In genomic region chr10:95443636-95444035, GRCh38 we compare ENCODE assay signal across 19 cellular contexts.
A peak's percentile ranks its signal among the peaks of the same experiment; 100 is the strongest.
DNase-seq lines count a peak whose midpoint lies in the region; ATAC-seq, FAIRE-seq and TF ChIP-seq lines count a peak whose summit lies in the region.
"Had no signal": no experiment of that assay in that cellular context is flagged by ENCODE, and none has a peak within 500 bp of the region (broad histone marks: within the 10 kb centered on the region; RNA-seq: fewer than 3 reads in every experiment).

No MANE protein-coding gene starts in this region.

- WGBS in HepG2 (ENCODE audit: low lambda C conversion rate), result 0% methylated on average over 1 of the region's 1 CpG

- H3K36me3 ChIP-seq in HepG2 (replicated peaks in 1 of 2; ENCODE audit: control insufficient read depth in 1 of 2, insufficient read depth in 2 of 2, low read length in 2 of 2) (peaks cover 4 to 8% of the 10 kb centered on the region in 2 experiments; a peak in 4 of 5 replicates), gastrocnemius medialis (no peaks in the 10 kb centered on the region)
- H3K36me3 ChIP-seq: BLaER1 treated with 17β-estradiol and CSF1 and Interleukin-3, amounts not matched to agents 10 nM and 100 nM; HAP-1 had no signal

- TF ChIP-seq CTCF in HepG2 (CRISPR knock-in tag; IDR thresholded peaks at IDR 0.05) (no peak), gastrocnemius medialis (IDR thresholded peaks at IDR 0.05 in 4 of 5, conservative IDR thresholded peaks at IDR 0.05 in 1 of 5) (no peak)

- CTCF ChIA-PET in HepG2 (lab: Yijun Ruan, JAX; ENCODE audit: low intra/inter-chr PET ratio, low total read pairs), result no interaction called here

- no peak for TF ChIP-seq POLR2A in HepG2 (IDR thresholded peaks at IDR 0.05; ENCODE audit: insufficient read depth in 1 of 2, low read depth in 2 of 2, low read length in 2 of 2)
- TF ChIP-seq POLR2A in gastrocnemius medialis (IDR thresholded peaks at IDR 0.05), result no peak

- DNase-seq in left ventricle myocardium superior, result no peak
- DNase-seq in left cardiac atrium, result no peak
- peak; percentile 60 for DNase-seq in HepG2 (ENCODE audit: low spot score)
- DNase-seq in gastrocnemius medialis, result no peak
- DNase-seq in NCI-H1105 (lab: John Stamatoyannopoulos, UW), result no peak
- DNase-seq in NCI-H2107 (lab: John Stamatoyannopoulos, UW), result no peak
- DNase-seq in GM19239 (ENCODE audit: insufficient read length, low spot score), result no peak
- DNase-seq: CD8-positive, alpha-beta memory T cell; DMS79; NCI-H1105 treated with DMSO at 0.1 percent for 48 hours; NCI-H1930; NCI-H2171; NCI-H446; NCI-H69; RPMI8226 had no signal

- H3K27me3 ChIP-seq in HepG2 (ENCODE audit: control insufficient read depth in 1 of 2, insufficient read depth in 2 of 2, low read length in 2 of 2) (no peaks in the 10 kb centered on the region), gastrocnemius medialis (no peaks in the 10 kb centered on the region)
- H3K27me3 ChIP-seq: BLaER1 treated with 17β-estradiol and CSF1 and Interleukin-3, amounts not matched to agents 10 nM and 100 nM had no signal

- H3K79me2 ChIP-seq in HepG2 (ENCODE audit: insufficient read depth, low read length), result peaks cover 28% of the 10 kb centered on the region

- peak overlapping the region; percentile 14; the same call in 1 of the 2 replicates for H3K4me2 ChIP-seq in HepG2 (ENCODE audit: low read depth, low read length)
- H3K4me2 ChIP-seq: A549; BLaER1 treated with 17β-estradiol and CSF1 and Interleukin-3, amounts not matched to agents 10 nM and 100 nM had no signal

- POLR2A ChIA-PET in HepG2 (lab: Yijun Ruan, JAX), result interaction anchor here (0.7 kb wide), 1 partner anchor 34 kb away, joined by 3 read pairs; no protein-coding TSS in a partner anchor

- no peak for TF ChIP-seq RAD21 in HepG2 (CRISPR knock-in tag; IDR thresholded peaks at IDR 0.05)

- intact Hi-C loops in left ventricle myocardium superior (cut with micrococcal nuclease) (no loop called here), left cardiac atrium (cut with DNase I) (no loop called here), HepG2 (cut with micrococcal nuclease; ENCODE audit: unreplicated experiment) (no loop called here), gastrocnemius medialis (cut with DNase I; ENCODE audit: low total_unique reads) (loop anchor here (2.0 kb wide), 1 partner anchor 13 kb away; no protein-coding TSS in a partner anchor)

- ATAC-seq in left ventricle myocardium superior (peak; percentile 29), left cardiac atrium (no peak), HepG2 (peak; percentile 79), gastrocnemius medialis (no peak)
- ATAC-seq: A549 had no signal

- H3K9me3 ChIP-seq in HepG2 (ENCODE audit: low read length), result no peaks in the 10 kb centered on the region
- no peaks in the 10 kb centered on the region for H3K9me3 ChIP-seq in gastrocnemius medialis
- H3K9me3 ChIP-seq: A549, HAP-1 had no signal

- H2AFZ ChIP-seq in HepG2 (ENCODE audit: low read length), result no peak overlapping the region

- no peak overlapping the region for H3K9ac ChIP-seq in HepG2 (ENCODE audit: insufficient read depth, low read depth, low read length)
- H3K9ac ChIP-seq: BLaER1 treated with 17β-estradiol and CSF1 and Interleukin-3, amounts not matched to agents 10 nM and 100 nM had no signal

- FAIRE-seq in HepG2 (lab: Jason Lieb, UNC) (peak; percentile 75), GM19239 (lab: Jason Lieb, UNC) (no peak)
- FAIRE-seq: A549, D721Med had no signal

- H3K4me3 ChIP-seq in HepG2 (replicated peaks in 1 of 3; ENCODE audit: insufficient read depth in 1 of 3, low read depth in 2 of 3, low read length in 3 of 3) (no peak overlapping the region), gastrocnemius medialis (no peak overlapping the region)
- H3K4me3 ChIP-seq: A549; BLaER1 treated with 17β-estradiol and CSF1 and Interleukin-3, amounts not matched to agents 10 nM and 100 nM; HAP-1 had no signal

- no peaks in the 10 kb centered on the region for H4K20me1 ChIP-seq in HepG2 (ENCODE audit: insufficient read depth, low read length)
- H4K20me1 ChIP-seq: BLaER1 treated with 17β-estradiol and CSF1 and Interleukin-3, amounts not matched to agents 10 nM and 100 nM had no signal

- in situ Hi-C loops in HepG2 (cut with HindIII; ENCODE audit: extremely low pct_ligation_motif_present, low pct_unique_long_range_greater_than_20kb), result loop anchor here (25.0 kb wide), 1 partner anchor 119 kb away; the partner anchor contains the start of gene SORBS1
- in situ Hi-C loops in gastrocnemius medialis (cut with MboI; ENCODE audit: low sequenced_read_pairs in 4 of 4), result no loop called here

- H3K27ac ChIP-seq in HepG2 (ENCODE audit: extremely low read length, insufficient read depth, low read length) (peak overlapping the region; percentile 35), gastrocnemius medialis (peak overlapping the region; percentile 83 to 90 (median 86))
- H3K27ac ChIP-seq: A549; BLaER1 treated with 17β-estradiol and CSF1 and Interleukin-3, amounts not matched to agents 10 nM and 100 nM had no signal

- 0 out of 4 replicates have a peak, but pooled peaks of 1 of the 2 experiments have one; percentile 16 for TF ChIP-seq EP300 in HepG2 (IDR thresholded peaks at IDR 0.05; ENCODE audit: low read depth in 2 of 2, low read length in 2 of 2)
- no peak for TF ChIP-seq EP300 in HepG2 (CRISPR knock-in tag; IDR thresholded peaks at IDR 0.05; ENCODE audit: borderline replicate concordance)

- H3K4me1 ChIP-seq in HepG2 (ENCODE audit: insufficient read depth, low read length) (peaks cover 80% of the 10 kb centered on the region), gastrocnemius medialis (peaks cover 60 to 61% of the 10 kb centered on the region in 2 donors)
- H3K4me1 ChIP-seq: HAP-1 had no signal

- BruUV-seq in HepG2 (replicated peaks; lab: Mats Ljungman, UMichigan), result no TSS peak

TF ChIP-seq in HepG2, 621 proteins besides CTCF, POLR2A, EP300 and RAD21 (continues in another document):
- TF ChIP-seq POGZ (CRISPR knock-in tag; IDR thresholded peaks at IDR 0.05), result 0 out of 2 replicates have a peak, but pooled peaks have one; percentile 29
- TF ChIP-seq TCF12 (IDR thresholded peaks at IDR 0.05), result no peak
- TF ChIP-seq TCF12 (CRISPR knock-in tag; IDR thresholded peaks at IDR 0.05), result no peak
- no peak for TF ChIP-seq RFX3 (CRISPR knock-in tag; IDR thresholded peaks at IDR 0.05)
- no peak for TF ChIP-seq FOXM1 (CRISPR knock-in tag; IDR thresholded peaks at IDR 0.05)
- no peak for TF ChIP-seq ZNF703 (CRISPR knock-in tag; IDR thresholded peaks at IDR 0.05; ENCODE audit: borderline replicate concordance)
- no peak for TF ChIP-seq BHLHE40 (IDR thresholded peaks at IDR 0.05; ENCODE audit: low read length)
- peak; percentile 79 for TF ChIP-seq ESRRA (CRISPR knock-in tag; IDR thresholded peaks at IDR 0.05; ENCODE audit: low read depth)
- no peak for TF ChIP-seq NCOR1 (IDR thresholded peaks at IDR 0.05; ENCODE audit: borderline replicate concordance, low read length)
- no peak for TF ChIP-seq POLR2AphosphoS5 (IDR thresholded peaks at IDR 0.05; ENCODE audit: low read depth, low read length)
- TF ChIP-seq SAP130 (CRISPR knock-in tag; IDR thresholded peaks at IDR 0.05; ENCODE audit: low read depth), result peak; percentile 65
- no peak for TF ChIP-seq EEA1 (CRISPR knock-in tag; IDR thresholded peaks at IDR 0.05; ENCODE audit: borderline replicate concordance)
- TF ChIP-seq WIZ (CRISPR knock-in tag; IDR thresholded peaks at IDR 0.05), result no peak
- TF ChIP-seq RXRB (CRISPR knock-in tag; IDR thresholded peaks at IDR 0.05; ENCODE audit: borderline replicate concordance), result 0 out of 2 replicates have a peak, but pooled peaks have one; percentile 11
- no peak for TF ChIP-seq ZNF691 (CRISPR knock-in tag; IDR thresholded peaks at IDR 0.05; ENCODE audit: borderline replicate concordance, low read depth)
- TF ChIP-seq THAP8 (CRISPR knock-in tag; IDR thresholded peaks at IDR 0.05; ENCODE audit: borderline replicate concordance), result no peak

Comparison
In these comparisons a context has a peak if more than half of its experiments do, and no peak if none do; other contexts are left out.
1. ATAC-seq: peak in left ventricle myocardium superior (single experiment) and HepG2 (single experiment); none in left cardiac atrium (0 of 2) and gastrocnemius medialis (0 of 2).